Comparison of ENCODE assay signal across 35 cellular contexts in genomic region chr15:45858491-45858890, GRCh38.
"Had no signal": no experiment of that assay in that cellular context is flagged by ENCODE, and none has a peak within 500 bp of the region (broad histone marks: within the 10 kb centered on the region; RNA-seq: fewer than 3 reads in every experiment).

No MANE protein-coding gene starts in this region.

- H3K36me3 ChIP-seq: MG63 had no signal

- H3K4me2 ChIP-seq: KMS-11 had no signal

- H3K4me3 ChIP-seq: MG63 had no signal

- H3K27ac ChIP-seq: KMS-11 had no signal

- DNase-seq: Karpas-422, Kasumi-1, MG63, MM.1S, MV-4-11, NCI-H1048, NCI-H1092, NCI-H1092 treated with DMSO at 0.1 percent for 48 hours, NCI-H1105, NCI-H1105 treated with DMSO at 0.1 percent for 48 hours, NCI-H1417, NCI-H1417 treated with DMSO at 0.1 percent for 48 hours, NCI-H1436, NCI-H1436 treated with DMSO at 0.1 percent for 48 hours, NCI-H146, NCI-H1694, NCI-H1694 treated with DMSO at 0.1 percent for 48 hours, NCI-H187, NCI-H187 treated with DMSO at 0.1 percent for 48 hours, NCI-H1930, NCI-H2029, NCI-H2029 treated with DMSO at 0.1 percent for 48 hours, NCI-H2081, NCI-H2081 treated with DMSO at 0.1 percent for 48 hours, NCI-H2107, NCI-H2171, NCI-H2171 treated with DMSO at 0.1 percent for 48 hours, NCI-H2227 treated with DMSO at 0.1 percent for 48 hours, NCI-H226, NCI-H345, NCI-H446, NCI-H446 treated with DMSO at 0.1 percent for 48 hours, NCI-H510A, NCI-H510A treated with DMSO at 0.1 percent for 48 hours had no signal

- H3K27me3 ChIP-seq: MG63 had no signal

- H3K9me3 ChIP-seq: MG63 had no signal
